In genomic region chr2:126154256-126154655, GRCh38 we compare ENCODE assay signal across 13 cellular contexts.
DNase-seq lines count a peak whose midpoint lies in the region; ATAC-seq lines count a peak whose summit lies in the region.
"Had no signal": no experiment of that assay in that cellular context is flagged by ENCODE, and none has a peak within 500 bp of the region (broad histone marks: within the 10 kb centered on the region; RNA-seq: fewer than 3 reads in every experiment).

No MANE protein-coding gene starts in this region.

- no peak for ATAC-seq in HG03045 (IDR thresholded peaks at IDR 0.05; ENCODE audit: unreplicated experiment)
- ATAC-seq in GM19467 (IDR thresholded peaks at IDR 0.05; ENCODE audit: unreplicated experiment), result no peak
- ATAC-seq: A549; CD8-positive, alpha-beta T cell had no signal

- DNase-seq in caudate nucleus (lab: John Stamatoyannopoulos, UW), result no peak
- DNase-seq in globus pallidus (ENCODE audit: low spot score), result peak; percentile 69
- DNase-seq in pons (ENCODE audit: low spot score), result peak; percentile 78
- no peak for DNase-seq in NCI-H187 (lab: John Stamatoyannopoulos, UW)
- no peak for DNase-seq in NCI-H2081 (lab: John Stamatoyannopoulos, UW)
- DNase-seq: Caco-2; CD8-positive, alpha-beta T cell; DND-41; GDM1; GM23248 had no signal

- peak overlapping the region; percentile 7 for H3K27ac ChIP-seq in caudate nucleus (ENCODE audit: low read depth, low read length)
- H3K27ac ChIP-seq: A549, GM23248 had no signal

Comparison
In these comparisons a context has a peak if more than half of its experiments do, and no peak if none do; other contexts are left out.
1. DNase-seq: peak in globus pallidus (single experiment) and pons (single experiment); none in caudate nucleus (0 of 61), NCI-H187 (0 of 2) and NCI-H2081 (0 of 2).